ENCODE assay signal across 28 cellular contexts in the genomic region with DNA sequence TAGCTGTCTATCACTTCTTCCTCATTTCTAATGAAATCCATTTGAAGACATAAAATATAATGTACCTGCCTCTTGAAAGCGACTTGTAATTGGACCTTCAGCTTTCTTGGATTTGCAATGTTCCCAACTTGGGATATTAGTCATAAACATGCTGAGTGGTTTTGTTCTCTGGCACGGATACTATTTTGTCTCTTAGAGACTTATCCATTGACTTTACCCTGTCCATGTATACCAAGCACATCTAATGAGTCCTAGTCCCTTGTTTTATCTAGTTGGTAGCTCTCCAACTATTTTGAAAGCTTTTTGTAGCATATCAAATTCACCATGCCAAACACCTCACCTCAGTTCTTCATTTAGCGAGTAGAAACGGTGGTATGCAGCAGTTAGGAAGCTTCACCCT. TPM values are rescaled to one million over a fixed set of nuclear protein-coding genes. Genes with fewer than 3 reads are reported as not detected.
"Had no signal": no experiment of that assay in that cellular context is flagged by ENCODE, and none has a peak within 500 bp of the region (broad histone marks: within the 10 kb centered on the region; RNA-seq: fewer than 3 reads in every experiment).

No MANE protein-coding gene starts in this region.

- H3K36me3 ChIP-seq: ovary, right lobe of liver, stomach, thyroid gland, transverse colon, upper lobe of left lung, vagina had no signal

- H3K27ac ChIP-seq: hepatocyte, ovary, right lobe of liver, skin epidermis, stomach, testis, thyroid gland, transverse colon, upper lobe of left lung, vagina had no signal

- ATAC-seq: left lobe of liver; naive thymus-derived CD4-positive, alpha-beta T cell; natural killer cell treated with Interleukin-12 subunit alpha and Interleukin-12 subunit beta and Interleukin-15 and Interleukin-18, amount 100 ng/mL, for 72 hours; right lobe of liver; stimulated activated naive B cell treated with anti-CD40 and anti-IgM and Interleukin-4, amounts not matched to agents 10 μg/mL and 1 μg/mL and 100 μg/mL, for 72 hours; stimulated activated naive CD8-positive, alpha-beta T cell treated with anti-CD3 and anti-CD28 coated beads, Interleukin-15, Interleukin-2, amounts not matched to agents 100 U/mL and 50 U/mL, for 24 hours had no signal

- H3K27me3 ChIP-seq: hepatocyte, ovary, right lobe of liver, stomach, testis, thyroid gland, transverse colon, upper lobe of left lung, vagina had no signal

- H3K9me3 ChIP-seq: ovary, right lobe of liver, stomach, testis, thyroid gland, transverse colon, upper lobe of left lung, vagina had no signal

- H3K4me1 ChIP-seq: right lobe of liver, testis, thyroid gland, upper lobe of left lung, vagina had no signal

- H3K4me3 ChIP-seq: hepatocyte, lung, ovary, right lobe of liver, skin epidermis, stomach, testis, thyroid gland, transverse colon, upper lobe of left lung, vagina had no signal

- DNase-seq: head of caudate nucleus; islet precursor cell; naive thymus-derived CD4-positive, alpha-beta T cell; ovary; retina; right lobe of liver; stimulated activated CD4-positive, alpha-beta T cell treated with anti-CD3 and anti-CD28 coated beads, Interleukin-12 subunit alpha, Interleukin-12 subunit beta, amount 100 ng/mL, for 4 hours; stimulated activated CD4-positive, alpha-beta T cell treated with anti-CD3 and anti-CD28 coated beads, Interleukin-15, amount 100 ng/mL, for 24 hours; stimulated activated CD4-positive, alpha-beta T cell treated with anti-CD3 and anti-CD28 coated beads, Interleukin-2, amount 100 ng/mL, for 24 hours; stimulated activated CD4-positive, alpha-beta T cell treated with anti-CD3 and anti-CD28 coated beads, Interleukin-4, amount 100 ng/mL, for 1 hour; stimulated activated naive B cell treated with anti-CD40 and anti-IgM and Interleukin-4, amounts not matched to agents 10 μg/mL and 1 μg/mL and 100 μg/mL, for 72 hours; stimulated activated naive CD8-positive, alpha-beta T cell treated with anti-CD3 and anti-CD28 coated beads, Interleukin-15, Interleukin-2, amounts not matched to agents 100 U/mL and 50 U/mL, for 24 hours; stomach; testis; thyroid gland; transverse colon; upper lobe of left lung had no signal

RNA-seq across cellular contexts. Expression of a gene that starts 18.9 kb away (rescaled TPM):
- total RNA-seq: kidney epithelial cell, left lobe of liver, mesothelial cell of epicardium, omental fat pad, progenitor cell of endocrine pancreas, right lobe of liver, thyroid gland, vagina had no signal
- polyA plus RNA-seq: hepatocyte; naive thymus-derived CD4-positive, alpha-beta T cell; neural cell had no signal
